ENCODE assay signal across 17 cellular contexts in genomic region chr6:34138924-34139323, GRCh38. TPM values are rescaled to one million over a fixed set of nuclear protein-coding genes. Genes with fewer than 3 reads are reported as not detected.
"Had no signal": no experiment of that assay in that cellular context is flagged by ENCODE, and none has a peak within 500 bp of the region (broad histone marks: within the 10 kb centered on the region; RNA-seq: fewer than 3 reads in every experiment).

No MANE protein-coding gene starts in this region.

- DNase-seq: activated CD4-positive, alpha-beta T cell treated with anti-CD3 and anti-CD28 coated beads, Interleukin-2, amount 10 ng/mL, durations not matched to agents 24 days and 14 days; activated CD8-positive, alpha-beta T cell treated with anti-CD3 and anti-CD28 coated beads for 36 hours; activated naive CD4-positive, alpha-beta T cell treated with Interleukin-2 at 50 U/mL for 16 hours; activated T-cell treated with anti-CD3 and anti-CD28 coated beads, Interleukin-2, amount 50 U/mL, for 24 hours; brain microvascular endothelial cell; central memory CD4-positive, alpha-beta T cell; erythroblast; foreskin melanocyte; hypothalamus; left lung; midbrain; stimulated activated CD8-positive, alpha-beta memory T cell treated with anti-CD3 and anti-CD28 coated beads, Interleukin-4, amount 100 ng/mL, for 48 hours; stimulated activated naive CD4-positive, alpha-beta T cell had no signal

- H3K9me3 Mint-ChIP-seq: activated CD4-positive, alpha-beta T cell treated with anti-CD3 and anti-CD28 coated beads, Interleukin-2, amount 10 ng/mL, durations not matched to agents 24 days and 14 days; activated CD8-positive, alpha-beta T cell treated with anti-CD3 and anti-CD28 coated beads for 36 hours; activated T-cell treated with anti-CD3 and anti-CD28 coated beads, Interleukin-2, amount 50 U/mL, for 24 hours; activated T-helper 2 cell treated with anti-CD3 and anti-CD28 coated beads, Interferon-gamma antibody, Interleukin-2, Interleukin-4, amounts not matched to agents 10 μg/mL and 5 μg/mL and 100 μg/mL, durations not matched to agents 14 hours and 24 hours and 36 hours; T-helper 2 cell treated with Interferon-gamma antibody and Interleukin-4, amounts not matched to agents 5 μg/mL and 100 μg/mL, for 36 hours had no signal

- H3K36me3 ChIP-seq: brain microvascular endothelial cell, left lung had no signal

- H3K27ac ChIP-seq: brain microvascular endothelial cell, left lung had no signal

- H3K27ac Mint-ChIP-seq: activated CD4-positive, alpha-beta T cell treated with anti-CD3 and anti-CD28 coated beads, Interleukin-2, amount 10 ng/mL, durations not matched to agents 24 days and 14 days; activated CD8-positive, alpha-beta T cell treated with anti-CD3 and anti-CD28 coated beads for 36 hours; activated T-cell treated with anti-CD3 and anti-CD28 coated beads, Interleukin-2, amount 50 U/mL, for 24 hours; activated T-helper 2 cell treated with anti-CD3 and anti-CD28 coated beads, Interferon-gamma antibody, Interleukin-2, Interleukin-4, amounts not matched to agents 10 μg/mL and 5 μg/mL and 100 μg/mL, durations not matched to agents 14 hours and 24 hours and 36 hours; T-helper 2 cell treated with Interferon-gamma antibody and Interleukin-4, amounts not matched to agents 5 μg/mL and 100 μg/mL, for 36 hours had no signal

- H3K4me3 Mint-ChIP-seq: activated CD4-positive, alpha-beta T cell treated with anti-CD3 and anti-CD28 coated beads, Interleukin-2, amount 10 ng/mL, durations not matched to agents 24 days and 14 days; activated CD8-positive, alpha-beta T cell treated with anti-CD3 and anti-CD28 coated beads for 36 hours; activated T-cell treated with anti-CD3 and anti-CD28 coated beads, Interleukin-2, amount 50 U/mL, for 24 hours; T-helper 2 cell treated with Interferon-gamma antibody and Interleukin-4, amounts not matched to agents 5 μg/mL and 100 μg/mL, for 36 hours had no signal

- H3K4me3 ChIP-seq: left lung had no signal

- H3K9me3 ChIP-seq: left lung had no signal

- ATAC-seq: activated CD8-positive, alpha-beta T cell treated with anti-CD3 and anti-CD28 coated beads for 36 hours; left lung had no signal

RNA-seq across cellular contexts. Expression of gene GRM4, which starts 7.0 kb away (rescaled TPM):
- total RNA-seq: activated CD4-positive, alpha-beta T cell treated with anti-CD3 and anti-CD28 coated beads, Interleukin-2, amount 10 ng/mL, durations not matched to agents 24 days and 14 days; activated T-helper 2 cell treated with anti-CD3 and anti-CD28 coated beads, Interferon-gamma antibody, Interleukin-2, Interleukin-4, amounts not matched to agents 10 μg/mL and 5 μg/mL and 100 μg/mL, durations not matched to agents 14 hours and 24 hours and 36 hours; kidney epithelial cell; left lung; lung microvascular endothelial cell had no signal
